In the genomic region with DNA sequence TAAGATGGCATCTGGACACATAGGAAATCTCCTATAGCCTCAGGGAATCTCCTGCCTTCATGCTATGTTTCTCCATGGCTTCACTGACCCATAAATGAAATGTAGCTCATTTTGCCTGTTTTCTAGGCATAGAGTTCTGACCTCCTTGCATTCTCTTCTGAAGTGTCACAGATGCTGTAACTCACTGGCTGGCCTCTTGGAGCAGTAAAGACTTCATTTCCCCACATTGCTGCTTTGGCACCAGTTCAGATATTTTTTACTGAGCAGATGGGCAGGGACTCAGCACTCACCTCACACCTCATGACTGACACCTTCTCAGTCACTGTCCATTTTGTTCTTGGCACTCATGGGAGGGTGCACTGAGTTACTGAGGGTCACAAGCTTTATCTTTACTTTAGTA, we compare ENCODE assay signal across 8 cellular contexts.
A peak's percentile ranks its signal among the peaks of the same experiment; 100 is the strongest.
DNase-seq lines count a peak whose midpoint lies in the region; ATAC-seq, FAIRE-seq and TF ChIP-seq lines count a peak whose summit lies in the region.

No MANE protein-coding gene starts in this region.

- H3K9me3 ChIP-seq in GM12878 (replicated peaks; ENCODE audit: control insufficient read depth, insufficient read depth, low read length) (no peaks in the 10 kb centered on the region), testis (no peaks in the 10 kb centered on the region)

- peak; percentile 46 for TF ChIP-seq RAD21 in GM12878 (IDR thresholded peaks at IDR 0.05; ENCODE audit: insufficient read depth, low read depth, low read length)

- H2AFZ ChIP-seq in ACC112 (ENCODE audit: low read length, unreplicated experiment) = peak overlapping the region; percentile 36
- no peak overlapping the region for H2AFZ ChIP-seq in GM12878 (ENCODE audit: control insufficient read depth, low read depth, low read length)

- TF ChIP-seq CTCF in GM13977 (IDR thresholded peaks at IDR 0.05; ENCODE audit: extremely low read depth, insufficient read depth, missing control alignments) (peak; percentile 38), GM12878 (IDR thresholded peaks at IDR 0.05 in 2 of 3, conservative IDR thresholded peaks at IDR 0.05 in 1 of 3; ENCODE audit: control insufficient read depth in 2 of 3, extremely low read depth in 1 of 3, insufficient read depth in 1 of 3, low read depth in 3 of 3, low read length in 3 of 3) (peak in 2 of 3 experiments; percentile 32 to 33; a peak in 3 of 6 replicates), testis (IDR thresholded peaks at IDR 0.05) (peak in 2 of 3 experiments; percentile 26 to 30)

- no peaks in the 10 kb centered on the region for H3K79me2 ChIP-seq in ACC112 (ENCODE audit: control insufficient read depth, insufficient read depth, low read length, unreplicated experiment)
- H3K79me2 ChIP-seq in GM12878 (ENCODE audit: control insufficient read depth, insufficient read depth, low read length) = no peaks in the 10 kb centered on the region

- SMC1A ChIA-PET in GM12878 (lab: Charles Lee; ENCODE audit: uncharacterized antibody, unreplicated experiment) = interaction anchor here (0.6 to 1.2 kb wide), 4 partner anchors 59 to 374 kb away, joined by 3 to 5 read pairs (median 4); no protein-coding TSS in a partner anchor

- CTCF ChIA-PET in GM12878 (lab: Yijun Ruan, JAX) = interaction anchor here (2.2 kb wide), 1 partner anchor 374 kb away, joined by 13 read pairs; no protein-coding TSS in a partner anchor

- RAD21 ChIA-PET in GM12878 (lab: Charles Lee; ENCODE audit: unreplicated experiment) = interaction anchor here (1.4 kb wide), 1 partner anchor 375 kb away, joined by 3 read pairs; no protein-coding TSS in a partner anchor

- H3K4me3 ChIP-seq in ACC112 (ENCODE audit: low read depth, low read length) = no peak overlapping the region
- H3K4me3 ChIP-seq in GM12878 = no peak overlapping the region
- H3K4me3 ChIP-seq in testis = no peak overlapping the region

- ATAC-seq in HG03280 (IDR thresholded peaks at IDR 0.05; ENCODE audit: unreplicated experiment) (peak; percentile 64), GM12878 (peak; percentile 69), left colon (peak; percentile 83)

- H3K27me3 ChIP-seq in ACC112 (ENCODE audit: insufficient read depth, low read length) = no peaks in the 10 kb centered on the region
- no peaks in the 10 kb centered on the region for H3K27me3 ChIP-seq in GM12878 (replicated peaks in 1 of 2; ENCODE audit: control insufficient read depth in 2 of 2, insufficient read depth in 2 of 2, low read length in 1 of 2)
- H3K27me3 ChIP-seq in testis = no peaks in the 10 kb centered on the region

- DNase-seq in GM13977 (ENCODE audit: low spot score) = no peak
- peak; percentile 79 for DNase-seq in SK-MEL-5 (ENCODE audit: low read depth, low spot score)
- no peak for DNase-seq in GM12878 (ENCODE audit: low read depth, low spot score)
- peak; percentile 26 to 32 for DNase-seq in left colon
- DNase-seq in testis = peak; percentile 35
- no peak for DNase-seq in substantia nigra (lab: John Stamatoyannopoulos, UW)

- no TSS peak for BruUV-seq in GM12878 (replicated peaks; lab: Mats Ljungman, UMichigan)

- H3K4me2 ChIP-seq in GM12878 (ENCODE audit: control insufficient read depth, insufficient read depth) = no peak overlapping the region

- peak; percentile 47 for FAIRE-seq in GM12878 (lab: Jason Lieb, UNC)

- POLR2A ChIA-PET in GM12878 (lab: Charles Lee) = no interaction called here

- H3K36me3 ChIP-seq in ACC112 (ENCODE audit: insufficient read depth, low read length) (peaks cover 19% of the 10 kb centered on the region), GM12878 (ENCODE audit: control insufficient read depth in 2 of 2, insufficient read depth in 2 of 2, low read length in 1 of 2) (no peaks in the 10 kb centered on the region), testis (ENCODE audit: low read depth, missing control alignments) (no peaks in the 10 kb centered on the region)

- no peak for TF ChIP-seq EP300 in GM12878 (IDR thresholded peaks at IDR 0.05; ENCODE audit: borderline replicate concordance in 1 of 2, control insufficient read depth in 1 of 2, low read depth in 2 of 2, low read length in 2 of 2)

- H3K4me1 ChIP-seq in ACC112 (ENCODE audit: control insufficient read depth, insufficient read depth, low read length, unreplicated experiment) (peaks cover 28% of the 10 kb centered on the region), GM12878 (ENCODE audit: control insufficient read depth, insufficient read depth, low read length) (no peaks in the 10 kb centered on the region), testis (no peaks in the 10 kb centered on the region)

- intact Hi-C loops in GM12878 (cut with micrococcal nuclease; ENCODE audit: unreplicated experiment) (loop anchor here (2.0 kb wide), 1 partner anchor 373 kb away; no protein-coding TSS in a partner anchor), left colon (cut with DNase I, micrococcal nuclease) (no loop called here), testis (cut with DNase I; ENCODE audit: low total_unique reads) (no loop called here)

- H3K27ac ChIP-seq in ACC112 (ENCODE audit: low read depth, low read length) = no peak overlapping the region
- no peak overlapping the region for H3K27ac ChIP-seq in GM12878 (ENCODE audit: control insufficient read depth, insufficient read depth)
- H3K27ac ChIP-seq in testis = no peak overlapping the region
- no peak overlapping the region for H3K27ac ChIP-seq in substantia nigra (ENCODE audit: low read depth, low read length, poor library complexity, severe bottlenecking)

- H3K9ac ChIP-seq in GM12878 (ENCODE audit: control insufficient read depth, insufficient read depth, low read length) = no peak overlapping the region

- TF ChIP-seq POLR2A in GM12878 (IDR thresholded peaks at IDR 0.05; ENCODE audit: low read depth, low read length) (no peak), testis (IDR thresholded peaks at IDR 0.05) (no peak)

- in situ Hi-C loops in GM13977 (cut with MboI; ENCODE audit: low pct_unique_long_range_greater_than_20kb, low sequenced_read_pairs, unreplicated experiment) = no loop called here
- in situ Hi-C loops in SK-MEL-5 (cut with HindIII; ENCODE audit: low pct_unique_long_range_greater_than_20kb, low sequenced_read_pairs) = no loop called here
- in situ Hi-C loops in GM12878 (cut with MboI) = no loop called here

- no peaks in the 10 kb centered on the region for H4K20me1 ChIP-seq in GM12878 (ENCODE audit: control insufficient read depth, insufficient read depth)

TF ChIP-seq in GM12878, 131 proteins besides CTCF, POLR2A, EP300 and RAD21:
- no peak for TF ChIP-seq KAT2A (conservative IDR thresholded peaks at IDR 0.05; ENCODE audit: control insufficient read depth, low read depth, low read length)
- TF ChIP-seq, protein P1, sequence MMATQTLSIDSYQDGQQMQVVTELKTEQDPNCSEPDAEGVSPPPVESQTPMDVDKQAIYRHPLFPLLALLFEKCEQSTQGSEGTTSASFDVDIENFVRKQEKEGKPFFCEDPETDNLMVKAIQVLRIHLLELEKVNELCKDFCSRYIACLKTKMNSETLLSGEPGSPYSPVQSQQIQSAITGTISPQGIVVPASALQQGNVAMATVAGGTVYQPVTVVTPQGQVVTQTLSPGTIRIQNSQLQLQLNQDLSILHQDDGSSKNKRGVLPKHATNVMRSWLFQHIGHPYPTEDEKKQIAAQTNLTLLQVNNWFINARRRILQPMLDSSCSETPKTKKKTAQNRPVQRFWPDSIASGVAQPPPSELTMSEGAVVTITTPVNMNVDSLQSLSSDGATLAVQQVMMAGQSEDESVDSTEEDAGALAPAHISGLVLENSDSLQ (IDR thresholded peaks at IDR 0.05) = peak; percentile 20; the same call in 1 of the 2 replicates

Comparison
In these comparisons a context has a peak if more than half of its experiments do, and no peak if none do; other contexts are left out.
1. DNase-seq: peak in SK-MEL-5 (single experiment), left colon (2 of 2) and testis (single experiment); none in GM13977 (single experiment), GM12878 (single experiment) and substantia nigra (0 of 49).
2. Peak in every context shown above with its lines, with median percentiles within 50 percentile points of each other: CTCF ChIP-seq and ATAC-seq.